In the genomic region with DNA sequence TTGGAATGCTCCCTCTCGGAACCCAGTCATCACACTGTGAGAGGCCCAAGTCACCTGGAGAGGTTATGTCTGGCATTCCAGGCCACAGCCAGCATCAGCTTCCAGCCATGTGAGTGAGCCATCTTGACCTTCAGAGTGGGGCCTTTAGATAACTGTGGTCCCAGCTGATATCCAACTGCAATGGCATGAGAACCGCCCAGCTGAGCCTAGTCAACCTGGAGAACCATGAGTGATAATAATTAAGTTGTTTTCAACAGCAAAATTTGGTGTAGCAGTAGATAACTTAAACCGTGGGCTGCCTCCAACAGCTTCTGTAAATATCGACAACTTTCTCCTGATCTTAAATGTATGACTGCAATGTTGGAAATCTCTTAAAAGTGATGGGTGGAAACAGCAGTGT, we compare ENCODE assay signal across 31 cellular contexts. TPM values are rescaled to one million over a fixed set of nuclear protein-coding genes. Genes with fewer than 3 reads are reported as not detected.
"Had no signal": no experiment of that assay in that cellular context is flagged by ENCODE, and none has a peak within 500 bp of the region (broad histone marks: within the 10 kb centered on the region; RNA-seq: fewer than 3 reads in every experiment).

No MANE protein-coding gene starts in this region.

- H3K27ac Mint-ChIP-seq: mesothelial cell of epicardium had no signal

- DNase-seq: dermis blood vessel endothelial cell; dorsolateral prefrontal cortex; effector CD4-positive, alpha-beta T cell; effector memory CD4-positive, alpha-beta T cell; esophagus squamous epithelium; foreskin fibroblast; foreskin melanocyte; gastrocnemius medialis; glutamatergic neuron; head of caudate nucleus; heart right ventricle; hippocampal formation; left cardiac atrium; left lung; left ventricle myocardium superior; lower lobe of right lung; mesenchymal stem cell; mucosa of descending colon had no signal

- FAIRE-seq: colon, endothelial cell of umbilical vein, islet of Langerhans, keratinocyte had no signal

- H3K27ac ChIP-seq: coronary artery, dorsolateral prefrontal cortex, esophagus squamous epithelium, heart right ventricle, left lung, lower lobe of right lung had no signal

- H3K4me3 ChIP-seq: coronary artery, dorsolateral prefrontal cortex, esophagus squamous epithelium, gastrocnemius medialis, heart right ventricle, left lung, lower lobe of right lung, mucosa of descending colon had no signal

- H3K9me3 ChIP-seq: esophagus squamous epithelium, gastrocnemius medialis, left lung, lower lobe of right lung, mucosa of descending colon had no signal

- H3K27me3 ChIP-seq: dorsolateral prefrontal cortex, esophagus squamous epithelium, gastrocnemius medialis, left lung had no signal

- H3K36me3 ChIP-seq: esophagus squamous epithelium, gastrocnemius medialis, heart right ventricle, left lung, lower lobe of right lung had no signal

- H3K4me1 ChIP-seq: left lung, lower lobe of right lung had no signal

- ATAC-seq: gastrocnemius medialis, heart right ventricle, left cardiac atrium, left lung, left ventricle myocardium superior, lower lobe of right lung, mucosa of descending colon had no signal

- H3K36me3 Mint-ChIP-seq: mesothelial cell of epicardium had no signal

- H3K4me3 Mint-ChIP-seq: mesothelial cell of epicardium had no signal

RNA-seq across cellular contexts. Expression of a gene that starts 30.7 kb away (rescaled TPM):
- total RNA-seq: dermis blood vessel endothelial cell, dorsolateral prefrontal cortex, endothelial cell of umbilical vein, epithelial cell of proximal tubule, esophagus squamous epithelium, gastrocnemius medialis, glomerular endothelial cell, heart right ventricle, kidney epithelial cell, left cardiac atrium, left lung, left ventricle myocardium superior, lower leg skin, lower lobe of right lung, lung microvascular endothelial cell, mesenteric fat pad, mesothelial cell of epicardium, mucosa of descending colon, myocyte had no signal
- polyA plus RNA-seq: endothelial cell of umbilical vein, heart right ventricle, keratinocyte had no signal
